In genomic region chr17:8075081-8075480, GRCh38 we compare ENCODE assay signal across 27 cellular contexts. TPM values are rescaled to one million over a fixed set of nuclear protein-coding genes. Genes with fewer than 3 reads are reported as not detected.
DNase-seq lines count a peak whose midpoint lies in the region; ATAC-seq, FAIRE-seq and TF ChIP-seq lines count a peak whose summit lies in the region.
"Had no signal": no experiment of that assay in that cellular context is flagged by ENCODE, and none has a peak within 500 bp of the region (broad histone marks: within the 10 kb centered on the region; RNA-seq: fewer than 3 reads in every experiment).

No MANE protein-coding gene starts in this region.

- FAIRE-seq in kidney (lab: Jason Lieb, UNC): no peak
- FAIRE-seq: A549, GM18507 had no signal

- TF ChIP-seq CTCF in kidney (IDR thresholded peaks at IDR 0.05; ENCODE audit: borderline replicate concordance, extremely low read depth, insufficient read depth) (no peak), neural progenitor cell (IDR thresholded peaks at IDR 0.05) (no peak)

- H3K9me3 ChIP-seq in right cardiac atrium (ENCODE audit: control insufficient read depth, low read length) (no peaks in the 10 kb centered on the region), kidney (ENCODE audit: control insufficient read depth in 1 of 2, low read length in 2 of 2) (no peaks in the 10 kb centered on the region), neural progenitor cell (ENCODE audit: low read depth) (no peaks in the 10 kb centered on the region)
- H3K9me3 ChIP-seq: A549; BLaER1 treated with 17β-estradiol and CSF1 and Interleukin-3, amounts not matched to agents 10 nM and 100 nM had no signal

- no peaks in the 10 kb centered on the region for H3K36me3 ChIP-seq in kidney (ENCODE audit: control insufficient read depth in 1 of 2, insufficient read depth in 2 of 2, low read length in 2 of 2)
- no peaks in the 10 kb centered on the region for H3K36me3 ChIP-seq in neural progenitor cell
- H3K36me3 ChIP-seq: BLaER1 treated with 17β-estradiol and CSF1 and Interleukin-3, amounts not matched to agents 10 nM and 100 nM had no signal

- peaks cover 13% of the 10 kb centered on the region for H4K20me1 ChIP-seq in neural progenitor cell (ENCODE audit: low read depth)

- H3K9me3 Mint-ChIP-seq in neural progenitor cell: peaks cover 8% of the 10 kb centered on the region
- H3K9me3 Mint-ChIP-seq in stimulated activated effector memory CD8-positive, alpha-beta T cell treated with anti-CD3 and anti-CD28 coated beads, Interleukin-12 subunit alpha, Interleukin-12 subunit beta, amount 100 ng/mL, for 72 hours: no peaks in the 10 kb centered on the region
- H3K9me3 Mint-ChIP-seq: CD4-positive, alpha-beta T cell had no signal

- H3K27ac ChIP-seq in right cardiac atrium (ENCODE audit: low read length) (no peak overlapping the region), kidney (ENCODE audit: low read depth in 2 of 2, low read length in 2 of 2) (no peak overlapping the region), neural progenitor cell (no peak overlapping the region)
- H3K27ac ChIP-seq: A549; BLaER1 treated with 17β-estradiol and CSF1 and Interleukin-3, amounts not matched to agents 10 nM and 100 nM; GM23248 had no signal

- H3K27ac Mint-ChIP-seq in neural progenitor cell: no peak overlapping the region
- H3K27ac Mint-ChIP-seq in stimulated activated effector memory CD8-positive, alpha-beta T cell treated with anti-CD3 and anti-CD28 coated beads, Interleukin-12 subunit alpha, Interleukin-12 subunit beta, amount 100 ng/mL, for 72 hours: peak overlapping the region; percentile 26
- H3K27ac Mint-ChIP-seq: CD4-positive, alpha-beta T cell; H9 had no signal

- no peaks in the 10 kb centered on the region for H3K79me2 ChIP-seq in neural progenitor cell (ENCODE audit: low read depth)

- H3K4me1 Mint-ChIP-seq in neural progenitor cell: peaks cover 19% of the 10 kb centered on the region
- peaks cover 41% of the 10 kb centered on the region for H3K4me1 Mint-ChIP-seq in stimulated activated effector memory CD8-positive, alpha-beta T cell treated with anti-CD3 and anti-CD28 coated beads, Interleukin-12 subunit alpha, Interleukin-12 subunit beta, amount 100 ng/mL, for 72 hours

- WGBS in right cardiac atrium: 89% methylated on average over 3 of the region's 3 CpGs

- no peak overlapping the region for H2AFZ ChIP-seq in neural progenitor cell (replicated peaks)
- H2AFZ ChIP-seq: GM23248 had no signal

- H3K4me1 ChIP-seq in right cardiac atrium (ENCODE audit: control insufficient read depth, insufficient read depth, low read length) (no peaks in the 10 kb centered on the region), kidney (ENCODE audit: control insufficient read depth in 1 of 2, insufficient read depth in 1 of 2, low read depth in 1 of 2, low read length in 2 of 2) (peaks cover 0 to 18% of the 10 kb centered on the region in 2 donors), neural progenitor cell (peaks cover 11% of the 10 kb centered on the region)

- intact Hi-C loops in cardiac septum (cut with DNase I): no loop called here
- intact Hi-C loops in right cardiac atrium (cut with DNase I): no loop called here
- intact Hi-C loops in kidney (cut with DNase I): no loop called here

- peak overlapping the region; percentile 66 for H3K4me3 Mint-ChIP-seq in neural progenitor cell
- H3K4me3 Mint-ChIP-seq in stimulated activated effector memory CD8-positive, alpha-beta T cell treated with anti-CD3 and anti-CD28 coated beads, Interleukin-12 subunit alpha, Interleukin-12 subunit beta, amount 100 ng/mL, for 72 hours: peak overlapping the region; percentile 68
- H3K4me3 Mint-ChIP-seq: CD4-positive, alpha-beta T cell had no signal

- H3K36me3 Mint-ChIP-seq in neural progenitor cell: peaks cover 2% of the 10 kb centered on the region
- peaks cover 15% of the 10 kb centered on the region for H3K36me3 Mint-ChIP-seq in stimulated activated effector memory CD8-positive, alpha-beta T cell treated with anti-CD3 and anti-CD28 coated beads, Interleukin-12 subunit alpha, Interleukin-12 subunit beta, amount 100 ng/mL, for 72 hours

- H3K27me3 ChIP-seq in right cardiac atrium (ENCODE audit: control insufficient read depth, insufficient read depth) (no peaks in the 10 kb centered on the region), neural progenitor cell (peaks cover 99% of the 10 kb centered on the region)

- H3K4me2 ChIP-seq in neural progenitor cell: no peak overlapping the region
- H3K4me2 ChIP-seq: BLaER1 treated with 17β-estradiol and CSF1 and Interleukin-3, amounts not matched to agents 10 nM and 100 nM had no signal

- H3F3A ChIP-seq in neural progenitor cell (ENCODE audit: low read depth): no peaks in the 10 kb centered on the region

- H3K4me3 ChIP-seq in right cardiac atrium (ENCODE audit: low read length) (no peak overlapping the region), kidney (ENCODE audit: low read length in 2 of 2) (no peak overlapping the region), neural progenitor cell (no peak overlapping the region)
- H3K4me3 ChIP-seq: A549; BLaER1 treated with 17β-estradiol and CSF1 and Interleukin-3, amounts not matched to agents 10 nM and 100 nM; GM23248 had no signal

- H3K9ac ChIP-seq in kidney (ENCODE audit: low read length in 2 of 2): no peak overlapping the region
- H3K9ac ChIP-seq in neural progenitor cell: no peak overlapping the region
- H3K9ac ChIP-seq: BLaER1 treated with 17β-estradiol and CSF1 and Interleukin-3, amounts not matched to agents 10 nM and 100 nM; GM23248 had no signal

- DNase-seq in cardiac septum (ENCODE audit: low spot score): peak; percentile 67
- no peak for DNase-seq in right cardiac atrium
- peak; percentile 22 for DNase-seq in kidney
- no peak for DNase-seq in neural progenitor cell (ENCODE audit: low spot score)
- no peak for DNase-seq in stimulated activated effector memory CD8-positive, alpha-beta T cell treated with anti-CD3 and anti-CD28 coated beads, Interleukin-12 subunit alpha, Interleukin-12 subunit beta, amount 100 ng/mL, for 72 hours (ENCODE audit: low spot score in 2 of 2)
- no peak for DNase-seq in SKM-1 treated with dmso at 0.1 percent for 144 hours (lab: John Stamatoyannopoulos, UW; ENCODE audit: unreplicated experiment)
- DNase-seq: AML-193; CD4-positive, alpha-beta T cell; COR-L47; DMS53; GM23248; H9; KG1; MM.1S; NCI-H2029; NCI-H446; NCI-H524 treated with DMSO at 0.1 percent for 48 hours; NCI-H774; SHP77 had no signal

- H3K27me3 Mint-ChIP-seq in neural progenitor cell (ENCODE audit: insufficient read depth, low read depth): peaks cover 71% of the 10 kb centered on the region

- ATAC-seq in right cardiac atrium (no peak), GM21360 (IDR thresholded peaks at IDR 0.05; ENCODE audit: unreplicated experiment) (no peak), HG03280 (IDR thresholded peaks at IDR 0.05; ENCODE audit: unreplicated experiment) (no peak)
- ATAC-seq in stimulated activated effector memory CD8-positive, alpha-beta T cell treated with anti-CD3 and anti-CD28 coated beads, Interleukin-12 subunit alpha, Interleukin-12 subunit beta, amount 100 ng/mL, for 72 hours: no peak

RNA-seq across cellular contexts. Expression of gene ALOX12B, which starts 12.4 kb away (rescaled TPM):
- total RNA-seq in cardiac septum (not detected), right cardiac atrium (under 1 TPM in 1 of 4 donors, not detected in 3; 0.71 TPM), kidney (not detected), neural progenitor cell (ENCODE audit: low replicate concordance) (0.28 TPM in 1 of 2 replicates, not detected in the other)
- polyA plus RNA-seq in right cardiac atrium (not detected), kidney (ENCODE audit: insufficient read depth, low read depth, low replicate concordance) (not detected)
- total RNA-seq: Daoy, G401, GM23248 had no signal
- polyA plus RNA-seq: GM23248 had no signal

RNA-seq across cellular contexts. Expression of gene ALOX15B, which starts 36.2 kb away (rescaled TPM):
- total RNA-seq in cardiac septum (not detected), right cardiac atrium (under 1 TPM; 0.25 to 0.68 (median 0.46) TPM), kidney (8.0 TPM), neural progenitor cell (ENCODE audit: low replicate concordance) (0.06 TPM in 1 of 2 replicates, not detected in the other)
- polyA plus RNA-seq in right cardiac atrium (0.54 TPM), kidney (ENCODE audit: insufficient read depth, low read depth, low replicate concordance) (0.15 TPM)
- total RNA-seq: CD4-positive, alpha-beta T cell; Daoy; G401; GM23248; H9 had no signal
- polyA plus RNA-seq: A549, GM23248 had no signal

RNA-seq across cellular contexts. Expression of gene ALOXE3, which starts 43.2 kb away (rescaled TPM):
- not detected for total RNA-seq in cardiac septum
- not detected for total RNA-seq in right cardiac atrium
- not detected for polyA plus RNA-seq in right cardiac atrium
- not detected for total RNA-seq in kidney
- polyA plus RNA-seq in kidney (ENCODE audit: insufficient read depth, low read depth, low replicate concordance): not detected
- total RNA-seq in neural progenitor cell (ENCODE audit: low replicate concordance): not detected in 2 replicates
- total RNA-seq: Daoy, SK-MEL-5 had no signal

RNA-seq across cellular contexts. Expression of gene HES7, which starts 48.8 kb away (rescaled TPM):
- total RNA-seq in cardiac septum (0.65 TPM), right cardiac atrium (under 1 TPM; 0.62 to 0.76 (median 0.73) TPM), kidney (0.25 TPM), neural progenitor cell (ENCODE audit: low replicate concordance) (2.0 TPM in 1 of 2 replicates, not detected in the other)
- polyA plus RNA-seq in right cardiac atrium (0.25 TPM), kidney (ENCODE audit: insufficient read depth, low read depth, low replicate concordance) (not detected)
- total RNA-seq: GM23248, SK-MEL-5 had no signal
- polyA plus RNA-seq: GM23248 had no signal

Comparison
In these comparisons a context has a peak if more than half of its experiments do, and no peak if none do; other contexts are left out.
1. DNase-seq: peak in cardiac septum (single experiment) and kidney (single experiment); none in right cardiac atrium (0 of 3), neural progenitor cell (single experiment), stimulated activated effector memory CD8-positive, alpha-beta T cell treated with anti-CD3 and anti-CD28 coated beads, Interleukin-12 subunit alpha, Interleukin-12 subunit beta, amount 100 ng/mL, for 72 hours (0 of 2) and SKM-1 treated with dmso at 0.1 percent for 144 hours (single experiment).